In genomic region chr9:98049668-98050067, GRCh38 we compare ENCODE assay signal across 17 cellular contexts. TPM values are rescaled to one million over a fixed set of nuclear protein-coding genes. Genes with fewer than 3 reads are reported as not detected.
DNase-seq lines count a peak whose midpoint lies in the region; ATAC-seq and TF ChIP-seq lines count a peak whose summit lies in the region.
"Had no signal": no experiment of that assay in that cellular context is flagged by ENCODE, and none has a peak within 500 bp of the region (broad histone marks: within the 10 kb centered on the region; RNA-seq: fewer than 3 reads in every experiment).

No MANE protein-coding gene starts in this region.

- peak overlapping the region; percentile 3 for H3K27ac Mint-ChIP-seq in activated naive CD4-positive, alpha-beta T cell treated with anti-CD3 and anti-CD28 coated beads for 36 hours
- H3K27ac Mint-ChIP-seq in activated naive CD8-positive, alpha-beta T cell treated with anti-CD3 and anti-CD28 coated beads, Interleukin-2, amount 10 ng/mL, durations not matched to agents 7 days and 5 days: peak overlapping the region; percentile 75
- H3K27ac Mint-ChIP-seq: CD4-positive, alpha-beta T cell had no signal

- peak overlapping the region; percentile 1 for H3K4me2 ChIP-seq in Karpas-422 (ENCODE audit: low read depth, low read length, poor library complexity, severe bottlenecking)
- H3K4me2 ChIP-seq: A549 had no signal

- H3K9ac ChIP-seq in Karpas-422 (ENCODE audit: low read length): no peak overlapping the region

- H3K4me3 ChIP-seq in Karpas-422 (ENCODE audit: low read length) (no peak overlapping the region), neuron (ENCODE audit: low read length) (no peak overlapping the region), psoas muscle (no peak overlapping the region), heart left ventricle (no peak overlapping the region)
- H3K4me3 ChIP-seq: A549 had no signal

- H3K9me2 ChIP-seq in Karpas-422 (replicated peaks; ENCODE audit: insufficient read depth, low read length): no peaks in the 10 kb centered on the region

- CTCF ChIA-PET in activated naive CD4-positive, alpha-beta T cell treated with anti-CD3 and anti-CD28 coated beads for 36 hours (lab: Charles Lee): interaction anchor here (1.0 kb wide), 1 partner anchor 207 kb away, joined by 3 read pairs; no protein-coding TSS in a partner anchor

- no peak for ATAC-seq in activated naive CD8-positive, alpha-beta T cell treated with anti-CD3 and anti-CD28 coated beads, Interleukin-2, amount 10 ng/mL, durations not matched to agents 7 days and 5 days (ENCODE audit: low read depth)
- ATAC-seq in psoas muscle (no peak), GM21619 (IDR thresholded peaks at IDR 0.05; ENCODE audit: unreplicated experiment) (no peak), heart left ventricle (no peak)
- ATAC-seq: A549 had no signal

- H2AFZ ChIP-seq in Karpas-422 (ENCODE audit: low read length) (no peak overlapping the region), neuron (ENCODE audit: low read depth, low read length) (peak overlapping the region; percentile 40)

- H4K20me1 ChIP-seq in Karpas-422 (ENCODE audit: insufficient read depth, low read depth, low read length): peaks cover 14% of the 10 kb centered on the region

- peaks cover 27% of the 10 kb centered on the region for H3K36me3 ChIP-seq in Karpas-422 (ENCODE audit: insufficient read depth, low read length)
- no peaks in the 10 kb centered on the region for H3K36me3 ChIP-seq in neuron (ENCODE audit: insufficient read depth, low read length)
- no peaks in the 10 kb centered on the region for H3K36me3 ChIP-seq in psoas muscle (ENCODE audit: insufficient read depth in 1 of 2, low read depth in 1 of 2)
- H3K36me3 ChIP-seq in heart left ventricle: no peaks in the 10 kb centered on the region

- no peaks in the 10 kb centered on the region for H3K27me3 Mint-ChIP-seq in activated naive CD4-positive, alpha-beta T cell treated with anti-CD3 and anti-CD28 coated beads for 36 hours (ENCODE audit: low read depth)
- no peaks in the 10 kb centered on the region for H3K27me3 Mint-ChIP-seq in activated naive CD8-positive, alpha-beta T cell treated with anti-CD3 and anti-CD28 coated beads, Interleukin-2, amount 10 ng/mL, durations not matched to agents 7 days and 5 days
- H3K27me3 Mint-ChIP-seq: CD4-positive, alpha-beta T cell had no signal

- H3K9me3 ChIP-seq in Karpas-422 (ENCODE audit: low read length): no peaks in the 10 kb centered on the region
- no peaks in the 10 kb centered on the region for H3K9me3 ChIP-seq in neuron (ENCODE audit: low read length)
- no peaks in the 10 kb centered on the region for H3K9me3 ChIP-seq in psoas muscle
- H3K9me3 ChIP-seq in heart left ventricle: no peaks in the 10 kb centered on the region
- H3K9me3 ChIP-seq: A549 had no signal

- DNase-seq in activated naive CD4-positive, alpha-beta T cell treated with anti-CD3 and anti-CD28 coated beads for 36 hours: no peak
- no peak for DNase-seq in activated naive CD4-positive, alpha-beta T cell treated with Interleukin-2 at 50 U/mL for 16 hours
- DNase-seq in Karpas-422: no peak
- no peak for DNase-seq in activated naive CD8-positive, alpha-beta T cell treated with anti-CD3 and anti-CD28 coated beads, Interleukin-2, amount 10 ng/mL, durations not matched to agents 7 days and 5 days
- DNase-seq in psoas muscle: no peak
- no peak for DNase-seq in heart left ventricle
- DNase-seq: CD4-positive, alpha-beta T cell; DMS153; GOT3; KBM-7; NCI-H1436; NCI-H2029; NCI-H345; NCI-H524 treated with DMSO at 0.1 percent for 48 hours had no signal

- no peak for TF ChIP-seq POLR2A in heart left ventricle (IDR thresholded peaks at IDR 0.05)

- H3K9me3 Mint-ChIP-seq in activated naive CD4-positive, alpha-beta T cell treated with anti-CD3 and anti-CD28 coated beads for 36 hours: no peaks in the 10 kb centered on the region
- H3K9me3 Mint-ChIP-seq in activated naive CD8-positive, alpha-beta T cell treated with anti-CD3 and anti-CD28 coated beads, Interleukin-2, amount 10 ng/mL, durations not matched to agents 7 days and 5 days: peaks cover 3% of the 10 kb centered on the region
- H3K9me3 Mint-ChIP-seq: CD4-positive, alpha-beta T cell had no signal

- peak overlapping the region; percentile 55 for H3K27ac ChIP-seq in Karpas-422 (ENCODE audit: low read length)
- no peak overlapping the region for H3K27ac ChIP-seq in psoas muscle
- H3K27ac ChIP-seq in heart left ventricle: no peak overlapping the region
- H3K27ac ChIP-seq: A549 had no signal

- H3K36me3 Mint-ChIP-seq in activated naive CD4-positive, alpha-beta T cell treated with anti-CD3 and anti-CD28 coated beads for 36 hours (ENCODE audit: low read depth): peaks cover 32% of the 10 kb centered on the region
- H3K36me3 Mint-ChIP-seq in activated naive CD8-positive, alpha-beta T cell treated with anti-CD3 and anti-CD28 coated beads, Interleukin-2, amount 10 ng/mL, durations not matched to agents 7 days and 5 days: peaks cover 33% of the 10 kb centered on the region

- no peak for TF ChIP-seq CTCF in psoas muscle (IDR thresholded peaks at IDR 0.05)
- TF ChIP-seq CTCF in heart left ventricle (IDR thresholded peaks at IDR 0.05): no peak

- peaks cover 58% of the 10 kb centered on the region for H3K79me2 ChIP-seq in Karpas-422 (ENCODE audit: low read length)

- peaks cover 42% of the 10 kb centered on the region for H3K4me1 Mint-ChIP-seq in activated naive CD4-positive, alpha-beta T cell treated with anti-CD3 and anti-CD28 coated beads for 36 hours (ENCODE audit: low read depth)
- peaks cover 32% of the 10 kb centered on the region for H3K4me1 Mint-ChIP-seq in activated naive CD8-positive, alpha-beta T cell treated with anti-CD3 and anti-CD28 coated beads, Interleukin-2, amount 10 ng/mL, durations not matched to agents 7 days and 5 days

- peaks cover 45% of the 10 kb centered on the region for H3K4me1 ChIP-seq in Karpas-422 (ENCODE audit: low read length)
- peaks cover 3% of the 10 kb centered on the region for H3K4me1 ChIP-seq in neuron (ENCODE audit: insufficient read depth, low read length)
- H3K4me1 ChIP-seq in psoas muscle: no peaks in the 10 kb centered on the region
- H3K4me1 ChIP-seq in heart left ventricle: peaks cover 0 to 21% (median 0%) of the 10 kb centered on the region in 12 donors
- H3K4me1 ChIP-seq: A549 had no signal

- intact Hi-C loops in activated naive CD4-positive, alpha-beta T cell treated with anti-CD3 and anti-CD28 coated beads for 36 hours (cut with micrococcal nuclease): loop anchor here (10.0 kb wide), 1 partner anchor 245 kb away; no protein-coding TSS in a partner anchor
- intact Hi-C loops in psoas muscle (cut with DNase I): no loop called here
- intact Hi-C loops in heart left ventricle (cut with DNase I): no loop called here

- POLR2A ChIA-PET in activated naive CD8-positive, alpha-beta T cell treated with anti-CD3 and anti-CD28 coated beads, Interleukin-2, amount 10 ng/mL, durations not matched to agents 7 days and 5 days (lab: Charles Lee): interaction anchor here (0.6 to 1.0 kb wide), 2 partner anchors 127 to 1775 kb away, joined by 3 read pairs; no protein-coding TSS in a partner anchor

- H3K4me3 Mint-ChIP-seq in activated naive CD4-positive, alpha-beta T cell treated with anti-CD3 and anti-CD28 coated beads for 36 hours: no peak overlapping the region
- H3K4me3 Mint-ChIP-seq in activated naive CD8-positive, alpha-beta T cell treated with anti-CD3 and anti-CD28 coated beads, Interleukin-2, amount 10 ng/mL, durations not matched to agents 7 days and 5 days: peak overlapping the region; percentile 12
- H3K4me3 Mint-ChIP-seq: CD4-positive, alpha-beta T cell had no signal

- H3K27me3 ChIP-seq in Karpas-422 (ENCODE audit: low read length) (no peaks in the 10 kb centered on the region), neuron (ENCODE audit: insufficient read depth, low read length) (peaks cover 20% of the 10 kb centered on the region), psoas muscle (ENCODE audit: insufficient read depth in 3 of 3, low read length in 2 of 3) (no peaks in the 10 kb centered on the region), heart left ventricle (no peaks in the 10 kb centered on the region)

- WGBS in psoas muscle, 3 donors: 67 to 74% (median 72%) methylated on average over 1 of the region's 1 CpG
- WGBS in heart left ventricle, 4 donors: 75 to 88% (median 83%) methylated on average over 1 of the region's 1 CpG

RNA-seq across cellular contexts. Expression of gene NANS, which starts 6.9 kb away (rescaled TPM):
- 10 to 100 TPM; 46.1 to 51.0 TPM for total RNA-seq in activated naive CD4-positive, alpha-beta T cell treated with anti-CD3 and anti-CD28 coated beads for 36 hours
- total RNA-seq in Karpas-422 (2014; rRNA removed; shearing (Covaris generic); ENCODE audit: low replicate concordance): 77.9 and 135 TPM in 2 replicates
- 10 to 100 TPM; 30.0 to 31.1 TPM for total RNA-seq in activated naive CD8-positive, alpha-beta T cell treated with anti-CD3 and anti-CD28 coated beads, Interleukin-2, amount 10 ng/mL, durations not matched to agents 7 days and 5 days
- total RNA-seq in psoas muscle (10 to 100 TPM; 21.1 to 53.8 (median 26.5) TPM), heart left ventricle (10 to 100 TPM; 24.3 to 59.0 (median 33.7) TPM)
- polyA plus RNA-seq in psoas muscle (100 to 1,000 TPM in 1 of 3 donors, 10 to 100 TPM in 2; 33.2 to 168 (median 48.9) TPM), heart left ventricle (100 to 1,000 TPM in 1 of 2 donors, 10 to 100 TPM in 1; 45.3 to 144 TPM)
